In the genomic region with DNA sequence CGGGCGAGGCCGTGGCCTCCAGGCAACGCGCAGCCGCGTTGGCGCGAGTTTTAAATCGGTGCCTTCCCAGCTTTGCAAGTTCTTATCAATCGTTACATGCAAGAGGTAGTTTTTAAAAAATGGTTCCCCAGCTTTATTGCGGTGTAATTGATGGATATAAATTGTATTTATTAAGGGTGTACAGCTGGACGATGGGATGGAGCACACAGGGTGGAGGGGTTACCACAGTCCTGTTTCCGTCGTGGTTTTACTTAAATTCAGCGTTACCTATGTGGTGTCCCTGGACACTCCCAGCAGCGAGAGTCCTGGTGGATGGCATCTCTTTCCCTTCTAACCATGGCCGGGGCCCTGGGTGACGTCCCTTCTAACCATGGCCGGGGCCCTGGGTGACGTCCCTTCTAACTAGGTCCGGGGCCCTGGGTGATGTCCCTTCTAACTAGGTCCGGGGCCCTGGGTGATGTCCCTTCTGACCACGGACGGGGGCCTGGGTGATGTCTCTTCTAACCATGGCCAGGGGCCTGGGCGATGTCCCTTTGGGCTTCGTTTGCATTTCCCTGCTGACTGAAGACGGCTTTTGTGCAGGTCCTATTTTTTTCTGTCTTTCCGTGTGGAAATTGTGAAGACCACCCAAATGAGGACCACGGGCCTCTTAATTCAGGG, we compare ENCODE assay signal across 1 cellular context.
TF ChIP-seq lines count a peak whose summit lies in the region.

No MANE protein-coding gene starts in this region.

TF ChIP-seq in IMR-90, 13 proteins besides CTCF, POLR2A, EP300 and RAD21:
- TF ChIP-seq NFE2L2 (IDR thresholded peaks at IDR 0.05; ENCODE audit: low read depth, low read length), result no peak
- TF ChIP-seq, protein P1, sequence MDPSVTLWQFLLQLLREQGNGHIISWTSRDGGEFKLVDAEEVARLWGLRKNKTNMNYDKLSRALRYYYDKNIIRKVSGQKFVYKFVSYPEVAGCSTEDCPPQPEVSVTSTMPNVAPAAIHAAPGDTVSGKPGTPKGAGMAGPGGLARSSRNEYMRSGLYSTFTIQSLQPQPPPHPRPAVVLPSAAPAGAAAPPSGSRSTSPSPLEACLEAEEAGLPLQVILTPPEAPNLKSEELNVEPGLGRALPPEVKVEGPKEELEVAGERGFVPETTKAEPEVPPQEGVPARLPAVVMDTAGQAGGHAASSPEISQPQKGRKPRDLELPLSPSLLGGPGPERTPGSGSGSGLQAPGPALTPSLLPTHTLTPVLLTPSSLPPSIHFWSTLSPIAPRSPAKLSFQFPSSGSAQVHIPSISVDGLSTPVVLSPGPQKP (IDR thresholded peaks at IDR 0.05; ENCODE audit: borderline replicate concordance, low read depth, low read length), result no peak
- no peak for TF ChIP-seq MAFK (IDR thresholded peaks at IDR 0.05; ENCODE audit: low read depth, low read length)
- no peak for TF ChIP-seq MXI1 (IDR thresholded peaks at IDR 0.05; ENCODE audit: borderline replicate concordance, low read depth, low read length)
- TF ChIP-seq MAZ (IDR thresholded peaks at IDR 0.05; ENCODE audit: borderline replicate concordance, low read depth, low read length), result no peak
- TF ChIP-seq RCOR1 (IDR thresholded peaks at IDR 0.05; ENCODE audit: insufficient replicate concordance, low read length), result no peak
- TF ChIP-seq BHLHE40 (IDR thresholded peaks at IDR 0.05; ENCODE audit: low read depth, low read length), result no peak
- no peak for TF ChIP-seq USF2 (IDR thresholded peaks at IDR 0.05; ENCODE audit: low read depth, low read length)
- TF ChIP-seq SMC3 (IDR thresholded peaks at IDR 0.05; ENCODE audit: low read depth, low read length), result no peak
- no peak for TF ChIP-seq FOS (IDR thresholded peaks at IDR 0.05; ENCODE audit: low read depth, low read length)
- no peak for TF ChIP-seq CHD1 (IDR thresholded peaks at IDR 0.05; ENCODE audit: low read depth, low read length)
- no peak for TF ChIP-seq RFX5 (IDR thresholded peaks at IDR 0.05; ENCODE audit: low read depth, low read length)
- no peak for TF ChIP-seq CEBPB (IDR thresholded peaks at IDR 0.05; ENCODE audit: low read depth, low read length)
